ENCODE assay signal across 1 cellular context in the genomic region with DNA sequence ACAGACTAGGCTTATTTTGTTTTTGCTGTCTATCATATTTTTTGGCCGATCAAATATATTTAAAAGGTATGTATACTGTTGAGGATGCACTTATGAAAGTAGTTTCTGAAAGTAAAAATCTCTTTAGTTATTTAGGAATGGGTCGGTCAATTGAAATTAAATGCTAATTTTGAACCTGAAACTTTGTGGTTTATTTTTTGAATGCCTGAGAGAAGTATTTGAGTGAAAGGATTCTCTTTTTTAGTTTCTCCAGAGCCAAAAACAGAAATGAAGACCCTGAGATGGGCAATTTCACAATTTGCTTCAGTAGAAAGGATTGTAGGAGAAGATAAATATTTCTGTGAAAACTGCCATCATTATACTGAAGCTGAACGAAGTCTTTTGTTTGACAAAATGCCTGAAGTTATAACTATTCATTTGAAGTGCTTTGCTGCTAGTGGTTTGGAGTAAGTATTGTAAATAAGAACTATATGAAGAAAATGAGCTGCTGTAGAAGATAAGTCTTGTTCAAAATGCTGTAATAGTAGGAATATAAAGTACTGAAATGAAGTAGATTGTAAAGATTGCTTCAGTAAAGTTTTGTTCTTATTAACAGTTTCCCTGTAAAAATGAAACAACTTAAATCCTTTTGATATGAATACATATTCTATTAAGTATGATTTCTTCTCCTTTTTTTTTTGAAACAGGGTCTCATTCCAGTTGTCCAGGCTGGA.
TF ChIP-seq lines count a peak whose summit lies in the region.

No MANE protein-coding gene starts in this region.

TF ChIP-seq in GM12878, 131 proteins besides CTCF, POLR2A, EP300 and RAD21:
- TF ChIP-seq, protein P1, sequence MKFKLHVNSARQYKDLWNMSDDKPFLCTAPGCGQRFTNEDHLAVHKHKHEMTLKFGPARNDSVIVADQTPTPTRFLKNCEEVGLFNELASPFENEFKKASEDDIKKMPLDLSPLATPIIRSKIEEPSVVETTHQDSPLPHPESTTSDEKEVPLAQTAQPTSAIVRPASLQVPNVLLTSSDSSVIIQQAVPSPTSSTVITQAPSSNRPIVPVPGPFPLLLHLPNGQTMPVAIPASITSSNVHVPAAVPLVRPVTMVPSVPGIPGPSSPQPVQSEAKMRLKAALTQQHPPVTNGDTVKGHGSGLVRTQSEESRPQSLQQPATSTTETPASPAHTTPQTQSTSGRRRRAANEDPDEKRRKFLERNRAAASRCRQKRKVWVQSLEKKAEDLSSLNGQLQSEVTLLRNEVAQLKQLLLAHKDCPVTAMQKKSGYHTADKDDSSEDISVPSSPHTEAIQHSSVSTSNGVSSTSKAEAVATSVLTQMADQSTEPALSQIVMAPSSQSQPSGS (IDR thresholded peaks at IDR 0.05; ENCODE audit: low read length) = peak; percentile 23; the same call in 1 of the 2 replicates
- TF ChIP-seq NBN (IDR thresholded peaks at IDR 0.05) (no peak), JUNB (IDR thresholded peaks at IDR 0.05) (peak; percentile 56), RUNX3 (IDR thresholded peaks at IDR 0.05; ENCODE audit: low read length) (peak; percentile 79), NFIC (IDR thresholded peaks at IDR 0.05; ENCODE audit: low read depth, low read length) (peak; percentile 64), MEF2A (IDR thresholded peaks at IDR 0.05; ENCODE audit: insufficient read depth, low read depth, low read length) (peak; percentile 74; the same call in 1 of the 2 replicates), PAX5 (IDR thresholded peaks at IDR 0.05; ENCODE audit: borderline replicate concordance, low read depth, low read length) (no peak)
TF ChIP-seq in GM12878: peak in this region for 5.
